In genomic region chr5:115733607-115734006, GRCh38 we compare ENCODE assay signal across 22 cellular contexts.
"Had no signal": no experiment of that assay in that cellular context is flagged by ENCODE, and none has a peak within 500 bp of the region (broad histone marks: within the 10 kb centered on the region; RNA-seq: fewer than 3 reads in every experiment).

No MANE protein-coding gene starts in this region.

- ATAC-seq: activated CD8-positive, alpha-beta memory T cell treated with anti-CD3 and anti-CD28 coated beads, Interleukin-2, amount 10 ng/mL, durations not matched to agents 7 days and 5 days; activated CD8-positive, alpha-beta T cell treated with anti-CD3 and anti-CD28 coated beads, Interleukin-2, amount 10 ng/mL, durations not matched to agents 7 days and 5 days; esophagus mucosa; heart right ventricle; left lobe of liver; lower lobe of right lung; right cardiac atrium had no signal

- H3K9me3 ChIP-seq: lower lobe of right lung had no signal

- H3K36me3 ChIP-seq: breast epithelium, heart right ventricle, lower lobe of right lung, tibial nerve had no signal

- H3K36me3 Mint-ChIP-seq: activated naive CD4-positive, alpha-beta T cell treated with anti-CD3 and anti-CD28 coated beads, Interleukin-2, amount 50 U/mL, for 24 hours had no signal

- H3K4me3 Mint-ChIP-seq: activated CD8-positive, alpha-beta memory T cell treated with anti-CD3 and anti-CD28 coated beads, Interleukin-2, amount 10 ng/mL, durations not matched to agents 7 days and 5 days; activated CD8-positive, alpha-beta T cell treated with anti-CD3 and anti-CD28 coated beads, Interleukin-2, amount 10 ng/mL, durations not matched to agents 7 days and 5 days; activated naive CD4-positive, alpha-beta T cell treated with anti-CD3 and anti-CD28 coated beads, Interleukin-2, amount 50 U/mL, for 24 hours; dendritic cell treated with granulocyte-macrophage colony-stimulating factor and Interleukin-4, amounts not matched to agents 40 ng/mL and 50 ng/mL, for 4 days; endodermal cell had no signal

- H3K4me1 ChIP-seq: breast epithelium, heart right ventricle, lower lobe of right lung, tibial nerve had no signal

- H3K27me3 ChIP-seq: breast epithelium, heart right ventricle, tibial nerve had no signal

- H3K27ac ChIP-seq: breast epithelium, heart right ventricle, lower lobe of right lung had no signal

- H3K4me3 ChIP-seq: breast epithelium, heart right ventricle, lower lobe of right lung, tibial nerve had no signal

- DNase-seq: activated CD4-positive, alpha-beta T cell treated with anti-CD3 and anti-CD28 coated beads, Interleukin-2, amount 50 U/mL, for 1 hour; activated CD8-positive, alpha-beta memory T cell treated with anti-CD3 and anti-CD28 coated beads, Interleukin-2, amount 10 ng/mL, durations not matched to agents 7 days and 5 days; activated CD8-positive, alpha-beta T cell treated with anti-CD3 and anti-CD28 coated beads, Interleukin-2, amount 10 ng/mL, durations not matched to agents 7 days and 5 days; activated T-cell treated with anti-CD3 and anti-CD28 coated beads, Interleukin-2, amount 50 U/mL, for 48 hours; central memory CD4-positive, alpha-beta T cell; endodermal cell; foreskin fibroblast; heart right ventricle; kidney glomerular epithelial cell; lower lobe of right lung; occipital lobe; right cardiac atrium; stimulated activated CD4-positive, alpha-beta T cell treated with anti-CD3 and anti-CD28 coated beads, Interleukin-4, amount 100 ng/mL, for 24 hours; stimulated activated naive CD4-positive, alpha-beta T cell; T-helper 2 cell had no signal

- H3K4me1 Mint-ChIP-seq: activated CD8-positive, alpha-beta memory T cell treated with anti-CD3 and anti-CD28 coated beads, Interleukin-2, amount 10 ng/mL, durations not matched to agents 7 days and 5 days; activated naive CD4-positive, alpha-beta T cell treated with anti-CD3 and anti-CD28 coated beads, Interleukin-2, amount 50 U/mL, for 24 hours had no signal

- H3K9me3 Mint-ChIP-seq: activated naive CD4-positive, alpha-beta T cell treated with anti-CD3 and anti-CD28 coated beads, Interleukin-2, amount 50 U/mL, for 24 hours; activated T-helper 2 cell treated with anti-CD3 and anti-CD28 coated beads, Interferon-gamma antibody, Interleukin-2, Interleukin-4, amounts not matched to agents 10 μg/mL and 5 μg/mL and 100 μg/mL, durations not matched to agents 14 hours and 24 hours and 36 hours; dendritic cell treated with granulocyte-macrophage colony-stimulating factor and Interleukin-4, amounts not matched to agents 40 ng/mL and 50 ng/mL, for 4 days had no signal

- H3K27ac Mint-ChIP-seq: activated CD8-positive, alpha-beta memory T cell treated with anti-CD3 and anti-CD28 coated beads, Interleukin-2, amount 10 ng/mL, durations not matched to agents 7 days and 5 days; activated CD8-positive, alpha-beta T cell treated with anti-CD3 and anti-CD28 coated beads, Interleukin-2, amount 10 ng/mL, durations not matched to agents 7 days and 5 days; activated naive CD4-positive, alpha-beta T cell treated with anti-CD3 and anti-CD28 coated beads, Interleukin-2, amount 50 U/mL, for 24 hours; activated T-helper 2 cell treated with anti-CD3 and anti-CD28 coated beads, Interferon-gamma antibody, Interleukin-2, Interleukin-4, amounts not matched to agents 10 μg/mL and 5 μg/mL and 100 μg/mL, durations not matched to agents 14 hours and 24 hours and 36 hours; dendritic cell treated with granulocyte-macrophage colony-stimulating factor and Interleukin-4, amounts not matched to agents 40 ng/mL and 50 ng/mL, for 4 days; endodermal cell had no signal
